In the genomic region with DNA sequence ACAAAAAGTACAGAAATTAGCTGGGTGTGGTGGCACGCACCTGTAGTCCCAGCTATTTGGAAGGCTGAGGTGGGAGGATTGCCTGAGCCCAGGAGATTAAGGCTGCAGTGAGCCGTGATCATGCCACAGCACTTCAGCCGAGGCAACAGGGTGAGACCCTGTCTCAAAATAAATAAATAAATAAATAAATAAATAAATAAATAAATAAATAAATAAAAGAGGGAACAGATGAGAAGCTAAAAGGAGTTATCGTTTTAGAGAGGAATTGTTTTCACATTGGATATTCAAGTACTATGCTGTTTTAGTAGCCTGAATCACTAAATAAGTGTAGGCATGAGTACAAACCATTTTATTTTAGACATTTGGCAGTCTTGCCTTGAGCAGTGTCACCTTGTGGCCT, we compare ENCODE assay signal across 27 cellular contexts.
"Had no signal": no experiment of that assay in that cellular context is flagged by ENCODE, and none has a peak within 500 bp of the region (broad histone marks: within the 10 kb centered on the region; RNA-seq: fewer than 3 reads in every experiment).

No MANE protein-coding gene starts in this region.

- H3K4me1 ChIP-seq: right lobe of liver, suprapubic skin, upper lobe of right lung had no signal

- H3K4me3 ChIP-seq: left lung, lower lobe of right lung, mucosa of descending colon, ovary, right atrium auricular region, right lobe of liver, skin epidermis, suprapubic skin, thoracic aorta, tibial artery, upper lobe of right lung had no signal

- H3K36me3 ChIP-seq: ovary, right atrium auricular region, thoracic aorta had no signal

- H3K9me3 ChIP-seq: lower lobe of right lung, mucosa of descending colon, ovary, right atrium auricular region, right lobe of liver, suprapubic skin, thoracic aorta, upper lobe of right lung had no signal

- FAIRE-seq: islet of Langerhans, kidney, urothelium cell line had no signal

- ATAC-seq: left colon; left lung; lower lobe of right lung; mucosa of descending colon; naive thymus-derived CD4-positive, alpha-beta T cell; natural killer cell treated with Interleukin-12 subunit alpha and Interleukin-12 subunit beta and Interleukin-15 and Interleukin-18, amount 100 ng/mL, for 72 hours; right lobe of liver; stimulated activated effector memory CD8-positive, alpha-beta T cell treated with anti-CD3 and anti-CD28 coated beads, Interleukin-12 subunit alpha, Interleukin-12 subunit beta, amount 100 ng/mL, for 72 hours; upper lobe of right lung had no signal

- H3K27me3 ChIP-seq: left lung, ovary, right atrium auricular region, right lobe of liver, suprapubic skin, tibial artery, upper lobe of right lung had no signal

- DNase-seq: hypothalamus; immature natural killer cell; kidney; left colon; left lung; lower lobe of right lung; mammary epithelial cell; mucosa of descending colon; naive thymus-derived CD4-positive, alpha-beta T cell; ovary; right lobe of liver; stimulated activated CD4-positive, alpha-beta T cell treated with anti-CD3 and anti-CD28 coated beads, Interleukin-12 subunit alpha, Interleukin-12 subunit beta, amount 100 ng/mL, for 4 hours; stimulated activated CD4-positive, alpha-beta T cell treated with anti-CD3 and anti-CD28 coated beads, Interleukin-15, amount 100 ng/mL, for 24 hours; stimulated activated CD4-positive, alpha-beta T cell treated with anti-CD3 and anti-CD28 coated beads, Interleukin-2, amount 100 ng/mL, for 24 hours; stimulated activated CD4-positive, alpha-beta T cell treated with anti-CD3 and anti-CD28 coated beads, Interleukin-4, amount 100 ng/mL, for 24 hours; stimulated activated naive CD4-positive, alpha-beta T cell; tibial artery; trophoblast cell; upper lobe of right lung had no signal

- H3K27ac ChIP-seq: left lung, lower lobe of right lung, ovary, right lobe of liver, skin epidermis, suprapubic skin, upper lobe of right lung had no signal
